9 cellular contexts compared by ENCODE assay signal in the genomic region with DNA sequence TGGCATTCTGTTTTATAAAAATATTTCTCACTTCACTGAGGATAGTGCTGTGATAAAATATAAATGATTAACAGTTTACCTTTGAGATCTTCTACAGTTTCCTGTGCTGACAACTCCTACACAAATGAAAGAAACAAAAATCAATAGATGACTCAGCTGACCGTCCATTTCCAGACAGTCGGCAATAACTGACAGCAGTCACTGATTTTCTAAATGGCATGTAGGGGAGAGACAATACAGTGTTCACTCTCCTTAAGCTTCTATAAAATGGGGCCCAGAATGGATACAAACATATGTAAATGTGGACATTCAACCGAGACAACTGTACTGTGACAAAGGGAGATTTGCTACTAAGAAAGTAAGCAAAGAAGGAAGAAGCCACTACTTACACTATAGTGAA. TPM values are rescaled to one million over a fixed set of nuclear protein-coding genes. Genes with fewer than 3 reads are reported as not detected.
DNase-seq lines count a peak whose midpoint lies in the region; ATAC-seq and TF ChIP-seq lines count a peak whose summit lies in the region.
"Had no signal": no experiment of that assay in that cellular context is flagged by ENCODE, and none has a peak within 500 bp of the region (broad histone marks: within the 10 kb centered on the region; RNA-seq: fewer than 3 reads in every experiment).

No MANE protein-coding gene starts in this region.

- TF ChIP-seq POLR2A in ovary (IDR thresholded peaks at IDR 0.05) (no peak), thyroid gland (IDR thresholded peaks at IDR 0.05) (no peak)

- H3K4me1 ChIP-seq in DOHH2 (ENCODE audit: control insufficient read depth, low read length) (peaks cover 11% of the 10 kb centered on the region), ovary (ENCODE audit: insufficient read depth) (no peaks in the 10 kb centered on the region), thyroid gland (no peaks in the 10 kb centered on the region), right atrium auricular region (no peaks in the 10 kb centered on the region)

- H3K27me3 ChIP-seq in DOHH2 (ENCODE audit: control insufficient read depth, low read length) (no peaks in the 10 kb centered on the region), ovary (no peaks in the 10 kb centered on the region), thyroid gland (no peaks in the 10 kb centered on the region), right atrium auricular region (no peaks in the 10 kb centered on the region)

- intact Hi-C loops in ovary (cut with DNase I), result no loop called here
- intact Hi-C loops in thyroid gland (cut with DNase I), result no loop called here

- no peak overlapping the region for H3K27ac ChIP-seq in DOHH2 (ENCODE audit: low read depth, low read length)
- H3K27ac ChIP-seq in ovary, result no peak overlapping the region
- no peak overlapping the region for H3K27ac ChIP-seq in thyroid gland
- H3K27ac ChIP-seq in right atrium auricular region, result no peak overlapping the region

- DNase-seq in SW480 (ENCODE audit: low spot score), result peak; percentile 33
- no peak for DNase-seq in ovary
- no peak for DNase-seq in thyroid gland
- DNase-seq in right atrium auricular region (ENCODE audit: low spot score), result no peak
- DNase-seq: IMR-90 had no signal

- H3K9me2 ChIP-seq in DOHH2 (replicated peaks; ENCODE audit: control insufficient read depth, low read length), result no peaks in the 10 kb centered on the region

- H3K4me2 ChIP-seq in DOHH2 (ENCODE audit: low read length), result peak overlapping the region; percentile 27; the same call in 1 of the 2 replicates

- WGBS in ovary, 3 donors, result 55 to 87% (median 87%) methylated on average over 3 of the region's 3 CpGs
- 87 to 90% methylated on average over 3 of the region's 3 CpGs for WGBS in thyroid gland, 2 donors

- H3F3A ChIP-seq in DOHH2 (ENCODE audit: control insufficient read depth, insufficient read depth), result no peaks in the 10 kb centered on the region

- H4K20me1 ChIP-seq in DOHH2 (ENCODE audit: control insufficient read depth, insufficient read depth, low read depth, low read length), result no peaks in the 10 kb centered on the region

- H3K4me3 ChIP-seq in DOHH2 (ENCODE audit: low read length) (no peak overlapping the region), ovary (no peak overlapping the region), thyroid gland (replicated peaks in 1 of 3) (no peak overlapping the region), right atrium auricular region (no peak overlapping the region)

- TF ChIP-seq CTCF in DOHH2 (IDR thresholded peaks at IDR 0.05; ENCODE audit: low read depth, low read length, poor library complexity, severe bottlenecking), result no peak
- TF ChIP-seq CTCF in ovary (IDR thresholded peaks at IDR 0.05), result no peak
- no peak for TF ChIP-seq CTCF in thyroid gland (IDR thresholded peaks at IDR 0.05)
- TF ChIP-seq CTCF in right atrium auricular region (IDR thresholded peaks at IDR 0.05), result no peak

- ATAC-seq in GM19372 (IDR thresholded peaks at IDR 0.05; ENCODE audit: low read depth, unreplicated experiment) (peak; percentile 93), HG02970 (IDR thresholded peaks at IDR 0.05; ENCODE audit: low FRiP score, unreplicated experiment) (peak; percentile 91), esophagus mucosa (no peak)

- TF ChIP-seq EP300 in ovary (IDR thresholded peaks at IDR 0.05), result no peak

- no peaks in the 10 kb centered on the region for H3K79me2 ChIP-seq in DOHH2 (ENCODE audit: control insufficient read depth, low read length)

- H3K36me3 ChIP-seq in DOHH2 (ENCODE audit: control insufficient read depth, low read length), result peaks cover 8% of the 10 kb centered on the region
- H3K36me3 ChIP-seq in ovary, result no peaks in the 10 kb centered on the region
- H3K36me3 ChIP-seq in thyroid gland, result peaks cover 12 to 13% of the 10 kb centered on the region in 2 donors
- peaks cover 4% of the 10 kb centered on the region for H3K36me3 ChIP-seq in right atrium auricular region

- no peaks in the 10 kb centered on the region for H3K9me3 ChIP-seq in DOHH2 (ENCODE audit: control insufficient read depth, insufficient read depth, low read length)
- H3K9me3 ChIP-seq in ovary, result no peaks in the 10 kb centered on the region
- H3K9me3 ChIP-seq in thyroid gland, result no peaks in the 10 kb centered on the region
- H3K9me3 ChIP-seq in right atrium auricular region, result no peaks in the 10 kb centered on the region

RNA-seq across cellular contexts. Expression of a gene that starts 34.3 kb away (rescaled TPM):
- total RNA-seq in ovary (10 to 100 TPM; 16.5 to 26.0 (median 19.3) TPM), esophagus mucosa (11.5 TPM), thyroid gland (10 to 100 TPM; 12.1 to 35.1 (median 15.8) TPM), right atrium auricular region (1 to 10 TPM; 8.1 to 9.0 TPM)
- 10 to 100 TPM in 1 of 2 donors, 1 to 10 TPM in 1; 5.7 to 10.9 TPM for polyA plus RNA-seq in ovary
